In genomic region chr14:37197421-37198272, GRCh38 we compare ENCODE assay signal across 1 cellular context.
TF ChIP-seq lines count a peak whose summit lies in the region.

MIPOL1 (plus strand) TSS chr14:37197937; CDS start chr14:37247889, 49,952 bp downstream.

TF ChIP-seq in K562, 482 proteins besides CTCF, POLR2A, EP300 and RAD21 (continued from another document and continues in another):
- TF ChIP-seq ZNF518B (CRISPR knock-in tag; IDR thresholded peaks at IDR 0.05) (no peak), CCAR2 (IDR thresholded peaks at IDR 0.05; ENCODE audit: low read depth, low read length) (no peak), FOXP4 (CRISPR knock-in tag; IDR thresholded peaks at IDR 0.05; ENCODE audit: borderline replicate concordance) (no peak), ZNF766 (CRISPR knock-in tag; conservative IDR thresholded peaks at IDR 0.05) (no peak), ARID2 (IDR thresholded peaks at IDR 0.05) (no peak), ZNF655 (CRISPR knock-in tag; IDR thresholded peaks at IDR 0.05) (no peak), ZNF398 (CRISPR knock-in tag; IDR thresholded peaks at IDR 0.05) (no peak), KAT7 (CRISPR knock-in tag; IDR thresholded peaks at IDR 0.05; ENCODE audit: borderline replicate concordance) (0 out of 2 replicates have a peak, but pooled peaks have one; percentile 13), E2F6 (IDR thresholded peaks at IDR 0.05; ENCODE audit: borderline replicate concordance in 1 of 2, extremely low read depth in 1 of 2, insufficient read depth in 1 of 2, insufficient read length in 1 of 2, low read depth in 1 of 2, low read length in 1 of 2, poor library complexity in 1 of 2, severe bottlenecking in 1 of 2) (peak; percentile 12 to 82), GTF2A2 (tag; IDR thresholded peaks at IDR 0.05) (no peak), LARP7 (IDR thresholded peaks at IDR 0.05) (no peak), CXXC5 (CRISPR knock-in tag; IDR thresholded peaks at IDR 0.05) (peak; percentile 88), ATF3 (IDR thresholded peaks at IDR 0.05) (no peak), ATF3 (CRISPR knock-in tag; conservative IDR thresholded peaks at IDR 0.05) (no peak), FOXA3 (CRISPR knock-in tag; conservative IDR thresholded peaks at IDR 0.05 in 1 of 2, IDR thresholded peaks at IDR 0.05 in 1 of 2) (no peak), ATF7 (IDR thresholded peaks at IDR 0.05) (peak; percentile 68), ZNF764 (CRISPR knock-in tag; IDR thresholded peaks at IDR 0.05; ENCODE audit: low read depth) (no peak), ZMIZ1 (IDR thresholded peaks at IDR 0.05; ENCODE audit: low read depth in 2 of 2, low read length in 2 of 2) (no peak), EP400 (IDR thresholded peaks at IDR 0.05) (peak; percentile 47; the same call in 1 of the 2 replicates), KLF1 (tag; IDR thresholded peaks at IDR 0.05) (peak; percentile 28; the same call in 1 of the 2 replicates), POLR2H (tag; IDR thresholded peaks at IDR 0.05; ENCODE audit: low read depth) (peak; percentile 84), BCOR (IDR thresholded peaks at IDR 0.05) (peak; percentile 34; the same call in 1 of the 2 replicates), FOS (IDR thresholded peaks at IDR 0.05; ENCODE audit: extremely low read depth, insufficient read length) (no peak), E2F3 (CRISPR knock-in tag; IDR thresholded peaks at IDR 0.05) (no peak), ZNF644 (tag; IDR thresholded peaks at IDR 0.05; ENCODE audit: low read depth) (no peak), CTCFL (IDR thresholded peaks at IDR 0.05; ENCODE audit: borderline replicate concordance, insufficient read depth, low read depth, low read length, poor library complexity, severe bottlenecking) (no peak), NCOA4 (IDR thresholded peaks at IDR 0.05; ENCODE audit: partially characterized antibody) (no peak), ZFP1 (CRISPR knock-in tag; IDR thresholded peaks at IDR 0.05) (no peak), TSHZ1 (CRISPR knock-in tag; IDR thresholded peaks at IDR 0.05) (no peak), DEAF1 (CRISPR knock-in tag; IDR thresholded peaks at IDR 0.05) (peak; percentile 57), CCNT2 (IDR thresholded peaks at IDR 0.05; ENCODE audit: borderline replicate concordance, extremely low read depth, insufficient read length, low read depth, low read length) (peak; percentile 82), ZNF780A (CRISPR knock-in tag; IDR thresholded peaks at IDR 0.05) (no peak), MCM2 (IDR thresholded peaks at IDR 0.05; ENCODE audit: low read depth) (no peak), CREB1 (IDR thresholded peaks at IDR 0.05) (peak; percentile 37; the same call in 1 of the 2 replicates), CREB1 (CRISPR knock-in tag; IDR thresholded peaks at IDR 0.05) (peak; percentile 32; the same call in 1 of the 2 replicates), NR4A1 (CRISPR knock-in tag; IDR thresholded peaks at IDR 0.05) (no peak), NR4A1 (tag; IDR thresholded peaks at IDR 0.05) (no peak)
